In the genomic region with DNA sequence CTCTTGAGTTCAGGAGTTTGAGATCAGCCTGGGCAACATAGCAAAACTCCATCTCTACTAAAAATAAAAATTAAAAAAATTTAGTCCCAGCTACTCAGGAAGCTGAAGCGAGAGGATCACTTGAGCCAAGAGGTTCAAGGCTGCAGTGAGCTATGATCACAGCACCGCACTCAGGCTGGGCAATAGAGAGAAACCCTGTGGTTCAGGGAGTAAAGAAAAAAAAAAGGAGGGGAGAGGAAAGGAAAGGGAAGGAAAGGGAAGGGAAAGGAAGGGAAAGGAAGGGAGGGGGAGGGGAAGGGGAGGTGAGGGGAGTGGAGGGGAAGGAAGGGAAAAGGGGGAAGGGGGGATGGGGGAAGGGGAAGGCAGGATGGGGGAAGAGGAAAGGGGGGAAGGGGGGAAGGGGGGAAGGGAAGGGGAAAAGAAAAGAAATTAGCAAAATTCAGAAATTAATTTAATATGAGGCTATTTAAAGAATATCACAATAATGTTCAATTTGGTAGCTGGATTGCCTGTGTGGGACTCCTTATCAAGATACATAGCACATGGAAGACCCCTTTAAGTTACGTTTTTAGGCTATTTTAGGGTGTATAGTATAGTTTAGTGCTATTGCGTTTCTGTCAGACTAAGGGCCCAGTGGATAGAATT, we compare ENCODE assay signal across 40 cellular contexts.
"Had no signal": no experiment of that assay in that cellular context is flagged by ENCODE, and none has a peak within 500 bp of the region (broad histone marks: within the 10 kb centered on the region; RNA-seq: fewer than 3 reads in every experiment).

No MANE protein-coding gene starts in this region.

- H3K36me3 ChIP-seq: adrenal gland, ascending aorta, brain microvascular endothelial cell, breast epithelium, cardiac muscle cell had no signal

- H3K4me1 Mint-ChIP-seq: activated naive CD4-positive, alpha-beta T cell treated with anti-CD3 and anti-CD28 coated beads, Interleukin-2, amount 10 ng/mL, durations not matched to agents 7 days and 5 days; activated naive CD4-positive, alpha-beta T cell treated with anti-CD3 and anti-CD28 coated beads, Interleukin-2, amount 50 U/mL, for 24 hours; activated naive CD8-positive, alpha-beta T cell treated with anti-CD3 and anti-CD28 coated beads for 36 hours; activated naive CD8-positive, alpha-beta T cell treated with anti-CD3 and anti-CD28 coated beads, Interleukin-2, amount 10 ng/mL, durations not matched to agents 7 days and 5 days; activated naive CD8-positive, alpha-beta T cell treated with anti-CD3 and anti-CD28 coated beads, Interleukin-2, amount 50 U/mL, for 24 hours; activated T-helper 17 cell treated with anti-CD3 and anti-CD28 coated beads, Interleukin-2, amount 50 U/mL, for 72 hours; brain; central memory CD8-positive, alpha-beta T cell had no signal

- H3K4me3 ChIP-seq: adrenal gland, ascending aorta, body of pancreas, breast epithelium, cardiac muscle cell had no signal

- H3K9me3 ChIP-seq: adrenal gland, ascending aorta, body of pancreas, breast epithelium had no signal

- DNase-seq: activated effector memory CD4-positive, alpha-beta T cell treated with anti-CD3 and anti-CD28 coated beads, Interleukin-2, amount 50 U/mL, for 16 hours; activated effector memory CD4-positive, alpha-beta T cell treated with Interleukin-2 at 50 U/mL for 16 hours; activated gamma-delta T cell; activated gamma-delta T cell treated with Interleukin-2 at 50 U/mL for 16 hours; activated naive CD4-positive, alpha-beta T cell; activated naive CD4-positive, alpha-beta T cell treated with anti-CD3 and anti-CD28 coated beads for 36 hours; activated naive CD4-positive, alpha-beta T cell treated with anti-CD3 and anti-CD28 coated beads, Interleukin-2, amount 10 ng/mL, durations not matched to agents 7 days and 5 days; activated naive CD4-positive, alpha-beta T cell treated with anti-CD3 and anti-CD28 coated beads, Interleukin-2, amount 50 U/mL, for 16 hours; activated naive CD4-positive, alpha-beta T cell treated with Interleukin-2 at 50 U/mL for 16 hours; activated naive CD8-positive, alpha-beta T cell treated with anti-CD3 and anti-CD28 coated beads for 36 hours; activated naive CD8-positive, alpha-beta T cell treated with anti-CD3 and anti-CD28 coated beads, Interleukin-2, amount 10 ng/mL, durations not matched to agents 7 days and 5 days; activated naive CD8-positive, alpha-beta T cell treated with anti-CD3 and anti-CD28 coated beads, Interleukin-2, amount 50 U/mL, for 24 hours; activated T-cell treated with anti-CD3 and anti-CD28 coated beads, Interleukin-2, amount 50 U/mL, for 1 hour; activated T-cell treated with anti-CD3 and anti-CD28 coated beads, Interleukin-2, amount 50 U/mL, for 24 hours; activated T-cell treated with anti-CD3 and anti-CD28 coated beads, Interleukin-2, amount 50 U/mL, for 4 hours; activated T-cell treated with anti-CD3 and anti-CD28 coated beads, Interleukin-2, amount 50 U/mL, for 48 hours; activated T-cell treated with anti-CD3 and anti-CD28 coated beads, Interleukin-2, amount 50 U/mL, for 72 hours; adrenal gland; amniotic stem cell; amygdala; anterior cingulate cortex; aorta; body of pancreas; brain microvascular endothelial cell; caudate nucleus; central memory CD4-positive, alpha-beta T cell; cerebellar nuclear complex had no signal

- H3K4me3 Mint-ChIP-seq: activated naive CD4-positive, alpha-beta T cell treated with anti-CD3 and anti-CD28 coated beads for 36 hours; activated naive CD4-positive, alpha-beta T cell treated with anti-CD3 and anti-CD28 coated beads, Interleukin-2, amount 10 ng/mL, durations not matched to agents 7 days and 5 days; activated naive CD4-positive, alpha-beta T cell treated with anti-CD3 and anti-CD28 coated beads, Interleukin-2, amount 50 U/mL, for 24 hours; activated naive CD8-positive, alpha-beta T cell; activated naive CD8-positive, alpha-beta T cell treated with anti-CD3 and anti-CD28 coated beads for 36 hours; activated naive CD8-positive, alpha-beta T cell treated with anti-CD3 and anti-CD28 coated beads, Interleukin-2, amount 10 ng/mL, durations not matched to agents 7 days and 5 days; activated naive CD8-positive, alpha-beta T cell treated with anti-CD3 and anti-CD28 coated beads, Interleukin-2, amount 50 U/mL, for 24 hours; activated T-cell treated with anti-CD3 and anti-CD28 coated beads, Interleukin-2, amount 50 U/mL, for 24 hours; activated T-cell treated with anti-CD3 and anti-CD28 coated beads, Interleukin-2, amount 50 U/mL, for 4 hours; activated T-cell treated with anti-CD3 and anti-CD28 coated beads, Interleukin-2, amount 50 U/mL, for 72 hours; activated T-helper 1 cell treated with anti-CD3 and anti-CD28 coated beads, Interleukin-12 subunit alpha, Interleukin-12 subunit beta, Interleukin-2, Interleukin-4 antibody, amounts not matched to agents 30 ng/mL and 10 ng/mL and 1 ng/mL, durations not matched to agents 14 hours and 24 hours and 36 hours; activated T-helper 17 cell treated with anti-CD3 and anti-CD28 coated beads, Interleukin-2, amount 50 U/mL, for 72 hours; brain; central memory CD8-positive, alpha-beta T cell had no signal

- H3K4me1 ChIP-seq: adrenal gland, ascending aorta, body of pancreas, breast epithelium had no signal

- FAIRE-seq: astrocyte, bronchial epithelial cell had no signal

- ATAC-seq: activated naive CD4-positive, alpha-beta T cell treated with anti-CD3 and anti-CD28 coated beads, Interleukin-2, amount 50 U/mL, for 72 hours; activated naive CD8-positive, alpha-beta T cell treated with anti-CD3 and anti-CD28 coated beads, Interleukin-2, amount 50 U/mL, for 24 hours; activated T-cell treated with anti-CD3 and anti-CD28 coated beads, Interleukin-2, amount 50 U/mL, for 4 hours; activated T-cell treated with anti-CD3 and anti-CD28 coated beads, Interleukin-2, amount 50 U/mL, for 72 hours; activated T-helper 17 cell treated with anti-CD3 and anti-CD28 coated beads, Interleukin-2, amount 50 U/mL, for 72 hours; body of pancreas had no signal

- H3K27me3 Mint-ChIP-seq: activated naive CD4-positive, alpha-beta T cell treated with anti-CD3 and anti-CD28 coated beads, Interleukin-2, amount 10 ng/mL, durations not matched to agents 7 days and 5 days; activated naive CD4-positive, alpha-beta T cell treated with anti-CD3 and anti-CD28 coated beads, Interleukin-2, amount 50 U/mL, for 24 hours; activated naive CD8-positive, alpha-beta T cell; activated naive CD8-positive, alpha-beta T cell treated with anti-CD3 and anti-CD28 coated beads for 36 hours; activated naive CD8-positive, alpha-beta T cell treated with anti-CD3 and anti-CD28 coated beads, Interleukin-2, amount 10 ng/mL, durations not matched to agents 7 days and 5 days; activated naive CD8-positive, alpha-beta T cell treated with anti-CD3 and anti-CD28 coated beads, Interleukin-2, amount 50 U/mL, for 24 hours; activated T-cell treated with anti-CD3 and anti-CD28 coated beads, Interleukin-2, amount 50 U/mL, for 24 hours; activated T-helper 17 cell treated with anti-CD3 and anti-CD28 coated beads, Interleukin-2, amount 50 U/mL, for 72 hours; brain; central memory CD8-positive, alpha-beta T cell had no signal

- H3K27me3 ChIP-seq: adrenal gland, ascending aorta, body of pancreas, brain microvascular endothelial cell, breast epithelium, cardiac muscle cell had no signal

- H3K9me3 Mint-ChIP-seq: activated naive CD4-positive, alpha-beta T cell treated with anti-CD3 and anti-CD28 coated beads, Interleukin-2, amount 50 U/mL, for 24 hours; brain had no signal

- H3K36me3 Mint-ChIP-seq: activated naive CD4-positive, alpha-beta T cell treated with anti-CD3 and anti-CD28 coated beads, Interleukin-2, amount 10 ng/mL, durations not matched to agents 7 days and 5 days; activated naive CD4-positive, alpha-beta T cell treated with anti-CD3 and anti-CD28 coated beads, Interleukin-2, amount 50 U/mL, for 24 hours; activated naive CD4-positive, alpha-beta T cell treated with anti-CD3 and anti-CD28 coated beads, Interleukin-2, amount 50 U/mL, for 72 hours; activated naive CD8-positive, alpha-beta T cell; activated naive CD8-positive, alpha-beta T cell treated with anti-CD3 and anti-CD28 coated beads for 36 hours; activated naive CD8-positive, alpha-beta T cell treated with anti-CD3 and anti-CD28 coated beads, Interleukin-2, amount 10 ng/mL, durations not matched to agents 7 days and 5 days; brain had no signal

- H3K27ac Mint-ChIP-seq: activated naive CD4-positive, alpha-beta T cell treated with anti-CD3 and anti-CD28 coated beads for 36 hours; activated naive CD4-positive, alpha-beta T cell treated with anti-CD3 and anti-CD28 coated beads, Interleukin-2, amount 10 ng/mL, durations not matched to agents 7 days and 5 days; activated naive CD4-positive, alpha-beta T cell treated with anti-CD3 and anti-CD28 coated beads, Interleukin-2, amount 50 U/mL, for 24 hours; activated naive CD4-positive, alpha-beta T cell treated with anti-CD3 and anti-CD28 coated beads, Interleukin-2, amount 50 U/mL, for 72 hours; activated naive CD8-positive, alpha-beta T cell; activated naive CD8-positive, alpha-beta T cell treated with anti-CD3 and anti-CD28 coated beads for 36 hours; activated naive CD8-positive, alpha-beta T cell treated with anti-CD3 and anti-CD28 coated beads, Interleukin-2, amount 10 ng/mL, durations not matched to agents 7 days and 5 days; activated naive CD8-positive, alpha-beta T cell treated with anti-CD3 and anti-CD28 coated beads, Interleukin-2, amount 50 U/mL, for 24 hours; activated T-cell treated with anti-CD3 and anti-CD28 coated beads, Interleukin-2, amount 50 U/mL, for 24 hours; activated T-cell treated with anti-CD3 and anti-CD28 coated beads, Interleukin-2, amount 50 U/mL, for 72 hours; activated T-helper 1 cell treated with anti-CD3 and anti-CD28 coated beads, Interleukin-12 subunit alpha, Interleukin-12 subunit beta, Interleukin-2, Interleukin-4 antibody, amounts not matched to agents 30 ng/mL and 10 ng/mL and 1 ng/mL, durations not matched to agents 14 hours and 24 hours and 36 hours; activated T-helper 17 cell treated with anti-CD3 and anti-CD28 coated beads, Interleukin-2, amount 50 U/mL, for 72 hours; activated T-helper 2 cell treated with anti-CD3 and anti-CD28 coated beads, Interferon-gamma antibody, Interleukin-2, Interleukin-4, amounts not matched to agents 10 μg/mL and 5 μg/mL and 100 μg/mL, durations not matched to agents 14 hours and 24 hours and 36 hours; brain had no signal

- H3K27ac ChIP-seq: adrenal gland, ascending aorta, body of pancreas, brain microvascular endothelial cell, breast epithelium, cardiac muscle cell had no signal
